In genomic region chr2:237474511-237474911, GRCh38 we compare ENCODE assay signal across 8 cellular contexts. TPM values are rescaled to one million over a fixed set of nuclear protein-coding genes. Genes with fewer than 3 reads are reported as not detected.
DNase-seq lines count a peak whose midpoint lies in the region; ATAC-seq, FAIRE-seq and TF ChIP-seq lines count a peak whose summit lies in the region.

No MANE protein-coding gene starts in this region.

- H3K4me1 ChIP-seq in upper lobe of right lung, result peaks cover 33% of the 10 kb centered on the region

- peaks cover 10% of the 10 kb centered on the region for H3K27me3 Mint-ChIP-seq in activated naive CD4-positive, alpha-beta T cell treated with anti-CD3 and anti-CD28 coated beads for 36 hours (ENCODE audit: low read depth)
- peaks cover 17% of the 10 kb centered on the region for H3K27me3 Mint-ChIP-seq in memory B cell

- ATAC-seq in memory B cell (ENCODE audit: low read depth) (no peak), upper lobe of right lung (peak; percentile 6)

- peaks cover 11% of the 10 kb centered on the region for H3K4me1 Mint-ChIP-seq in activated naive CD4-positive, alpha-beta T cell treated with anti-CD3 and anti-CD28 coated beads for 36 hours (ENCODE audit: low read depth)
- peaks cover 8% of the 10 kb centered on the region for H3K4me1 Mint-ChIP-seq in memory B cell

- FAIRE-seq in bronchial epithelial cell (lab: Jason Lieb, UNC), result no peak

- H3K27ac ChIP-seq in upper lobe of right lung, result peak overlapping the region; percentile 98

- H3K36me3 Mint-ChIP-seq in activated naive CD4-positive, alpha-beta T cell treated with anti-CD3 and anti-CD28 coated beads for 36 hours (ENCODE audit: low read depth), result no peaks in the 10 kb centered on the region
- H3K36me3 Mint-ChIP-seq in memory B cell, result no peaks in the 10 kb centered on the region

- H3K36me3 ChIP-seq in bronchial epithelial cell (ENCODE audit: control insufficient read depth, insufficient read depth, low read length), result no peaks in the 10 kb centered on the region
- no peaks in the 10 kb centered on the region for H3K36me3 ChIP-seq in upper lobe of right lung

- peak overlapping the region; percentile 70 for H3K27ac Mint-ChIP-seq in activated naive CD4-positive, alpha-beta T cell treated with anti-CD3 and anti-CD28 coated beads for 36 hours
- peak overlapping the region; percentile 90 for H3K27ac Mint-ChIP-seq in memory B cell

- TF ChIP-seq CTCF in bronchial epithelial cell (IDR thresholded peaks at IDR 0.05; ENCODE audit: insufficient read depth, low read length, severe bottlenecking) (no peak), upper lobe of right lung (IDR thresholded peaks at IDR 0.05) (no peak)

- H3K9me3 ChIP-seq in upper lobe of right lung, result no peaks in the 10 kb centered on the region

- H3K27me3 ChIP-seq in bronchial epithelial cell (ENCODE audit: control insufficient read depth, insufficient read depth, low read length) (no peaks in the 10 kb centered on the region), upper lobe of right lung (no peaks in the 10 kb centered on the region)

- H3K9me3 Mint-ChIP-seq in activated naive CD4-positive, alpha-beta T cell treated with anti-CD3 and anti-CD28 coated beads for 36 hours, result no peaks in the 10 kb centered on the region
- no peaks in the 10 kb centered on the region for H3K9me3 Mint-ChIP-seq in memory B cell

- intact Hi-C loops in activated naive CD4-positive, alpha-beta T cell treated with anti-CD3 and anti-CD28 coated beads for 36 hours (cut with micrococcal nuclease), result no loop called here
- intact Hi-C loops in upper lobe of right lung (cut with DNase I), result no loop called here

- peak overlapping the region; percentile 58 for H3K4me3 ChIP-seq in bronchial epithelial cell (ENCODE audit: low read depth, low read length)
- peak overlapping the region; percentile 63 for H3K4me3 ChIP-seq in upper lobe of right lung

- CTCF ChIA-PET in activated naive CD4-positive, alpha-beta T cell treated with anti-CD3 and anti-CD28 coated beads for 36 hours (lab: Charles Lee), result interaction anchor here (1.2 to 6.6 kb wide), 5 partner anchors 48 to 320 kb away, joined by 5 to 125 read pairs (median 6); no protein-coding TSS in a partner anchor

- H3K4me3 Mint-ChIP-seq in activated naive CD4-positive, alpha-beta T cell treated with anti-CD3 and anti-CD28 coated beads for 36 hours, result peak overlapping the region; percentile 65
- H3K4me3 Mint-ChIP-seq in memory B cell, result peak overlapping the region; percentile 92

- DNase-seq in activated naive CD4-positive, alpha-beta T cell treated with anti-CD3 and anti-CD28 coated beads for 36 hours, result no peak
- DNase-seq in activated naive CD4-positive, alpha-beta T cell treated with Interleukin-2 at 50 U/mL for 16 hours, result no peak
- DNase-seq in bronchial epithelial cell (ENCODE audit: low read depth), result no peak
- no peak for DNase-seq in memory B cell (ENCODE audit: low spot score in 2 of 2)
- DNase-seq in upper lobe of right lung, result no peak
- DNase-seq in NCI-H1694 (lab: John Stamatoyannopoulos, UW), result no peak
- DNase-seq in pons (ENCODE audit: low spot score), result no peak
- no peak for DNase-seq in NCI-H510A treated with DMSO at 0.1 percent for 48 hours (lab: John Stamatoyannopoulos, UW)

RNA-seq across cellular contexts. Expression of gene MLPH, which starts 12.5 kb away (rescaled TPM):
- total RNA-seq in activated naive CD4-positive, alpha-beta T cell treated with anti-CD3 and anti-CD28 coated beads for 36 hours, result not detected
- total RNA-seq in bronchial epithelial cell, result 6.6 and 14.7 TPM in 2 replicates
- 423 TPM for total RNA-seq in upper lobe of right lung

Comparison
In these comparisons a context has a peak if more than half of its experiments do, and no peak if none do; other contexts are left out.
1. RNA of gene MLPH, which starts 12.5 kb away (total RNA-seq): 423 TPM in upper lobe of right lung (single experiment); 6.6 to 14.7 TPM in bronchial epithelial cell and not detected in activated naive CD4-positive, alpha-beta T cell treated with anti-CD3 and anti-CD28 coated beads for 36 hours; every median in the first group is over 10 times any median in the second.